In the genomic region with DNA sequence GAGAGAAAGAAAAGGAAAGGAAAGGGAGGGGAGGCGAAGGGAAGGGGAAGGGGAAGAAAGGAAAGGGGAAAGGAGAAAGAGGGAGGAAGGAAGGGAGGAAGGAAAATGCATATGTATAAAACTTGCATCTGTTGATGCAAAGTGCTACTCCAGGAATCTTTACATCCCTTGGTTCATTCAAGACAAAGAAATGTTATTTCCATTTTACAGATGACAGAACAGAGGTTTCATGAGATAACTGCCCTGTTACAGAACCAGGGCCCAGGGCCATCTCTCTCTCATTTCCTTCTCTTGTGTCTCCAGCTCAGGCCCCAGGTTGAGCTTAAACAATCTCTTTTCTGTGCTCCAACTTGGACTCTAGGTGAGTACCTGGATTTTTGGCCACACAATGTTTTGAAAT, we compare ENCODE assay signal across 34 cellular contexts. TPM values are rescaled to one million over a fixed set of nuclear protein-coding genes. Genes with fewer than 3 reads are reported as not detected.
A peak's percentile ranks its signal among the peaks of the same experiment; 100 is the strongest.
DNase-seq lines count a peak whose midpoint lies in the region; ATAC-seq and TF ChIP-seq lines count a peak whose summit lies in the region.
"Had no signal": no experiment of that assay in that cellular context is flagged by ENCODE, and none has a peak within 500 bp of the region (broad histone marks: within the 10 kb centered on the region; RNA-seq: fewer than 3 reads in every experiment).

No MANE protein-coding gene starts in this region.

- no peaks in the 10 kb centered on the region for H3K27me3 Mint-ChIP-seq in activated naive CD8-positive, alpha-beta T cell
- no peaks in the 10 kb centered on the region for H3K27me3 Mint-ChIP-seq in activated naive CD8-positive, alpha-beta T cell treated with anti-CD3 and anti-CD28 coated beads, Interleukin-2, amount 50 U/mL, for 24 hours
- no peaks in the 10 kb centered on the region for H3K27me3 Mint-ChIP-seq in T-cell
- no peaks in the 10 kb centered on the region for H3K27me3 Mint-ChIP-seq in memory B cell
- no peaks in the 10 kb centered on the region for H3K27me3 Mint-ChIP-seq in type B pancreatic cell
- H3K27me3 Mint-ChIP-seq: activated T-cell treated with anti-CD3 and anti-CD28 coated beads, Interleukin-2, amount 50 U/mL, for 24 hours had no signal

- POLR2A ChIA-PET in T-cell (lab: Charles Lee) = interaction anchor here in 1 of 2 donors (0.6 kb wide), 1 partner anchor 9 kb away, joined by 5 read pairs; no protein-coding TSS in a partner anchor

- no peak overlapping the region for H3K27ac Mint-ChIP-seq in activated naive CD8-positive, alpha-beta T cell
- H3K27ac Mint-ChIP-seq in activated naive CD8-positive, alpha-beta T cell treated with anti-CD3 and anti-CD28 coated beads, Interleukin-2, amount 50 U/mL, for 24 hours = no peak overlapping the region
- peak overlapping the region; percentile 57 to 80 for H3K27ac Mint-ChIP-seq in T-cell
- no peak overlapping the region for H3K27ac Mint-ChIP-seq in memory B cell
- no peak overlapping the region for H3K27ac Mint-ChIP-seq in type B pancreatic cell
- H3K27ac Mint-ChIP-seq: activated T-cell treated with anti-CD3 and anti-CD28 coated beads, Interleukin-2, amount 50 U/mL, for 24 hours had no signal

- CTCF ChIA-PET in T-cell (lab: Charles Lee) = no interaction called here

- H3K27ac ChIP-seq in thyroid gland = no peak overlapping the region
- H3K27ac ChIP-seq: A549, brain microvascular endothelial cell, heart right ventricle, KMS-11, parathyroid adenoma, PC-9, testis, VCaP had no signal

- H3K36me3 Mint-ChIP-seq in activated naive CD8-positive, alpha-beta T cell = no peaks in the 10 kb centered on the region
- no peaks in the 10 kb centered on the region for H3K36me3 Mint-ChIP-seq in activated naive CD8-positive, alpha-beta T cell treated with anti-CD3 and anti-CD28 coated beads, Interleukin-2, amount 50 U/mL, for 24 hours (ENCODE audit: low read depth)
- H3K36me3 Mint-ChIP-seq in T-cell (no peaks in the 10 kb centered on the region), memory B cell (no peaks in the 10 kb centered on the region), type B pancreatic cell (no peaks in the 10 kb centered on the region)

- H3K9me3 ChIP-seq in thyroid gland = no peaks in the 10 kb centered on the region
- H3K9me3 ChIP-seq: A549, heart right ventricle, SK-N-SH, testis had no signal

- H3K4me3 ChIP-seq in thyroid gland (replicated peaks in 1 of 3) = no peak overlapping the region
- H3K4me3 ChIP-seq: A549, heart right ventricle, PC-9, testis had no signal

- WGBS in thyroid gland, 2 donors = 89 to 100% methylated on average over 1 of the region's 1 CpG

- ATAC-seq in activated naive CD8-positive, alpha-beta T cell treated with anti-CD3 and anti-CD28 coated beads, Interleukin-2, amount 50 U/mL, for 24 hours = no peak
- ATAC-seq in T-cell (replicated peaks in 1 of 4) (no peak), memory B cell (ENCODE audit: low read depth) (no peak)
- ATAC-seq: A549; heart right ventricle; Right ventricle myocardium inferior; stimulated activated naive CD8-positive, alpha-beta T cell treated with anti-CD3 and anti-CD28 coated beads, Interleukin-15, Interleukin-2, amounts not matched to agents 100 U/mL and 50 U/mL, for 24 hours had no signal

- H3K4me1 ChIP-seq in thyroid gland = peaks cover 10 to 14% of the 10 kb centered on the region in 2 donors
- H3K4me1 ChIP-seq: parathyroid adenoma had no signal

- TF ChIP-seq CTCF in type B pancreatic cell (conservative IDR thresholded peaks at IDR 0.05) (no peak), thyroid gland (IDR thresholded peaks at IDR 0.05) (no peak)

- DNase-seq in activated naive CD8-positive, alpha-beta T cell treated with anti-CD3 and anti-CD28 coated beads, Interleukin-2, amount 50 U/mL, for 24 hours = no peak
- no peak for DNase-seq in T-cell
- no peak for DNase-seq in memory B cell (ENCODE audit: low spot score in 2 of 2)
- DNase-seq in type B pancreatic cell (ENCODE audit: extremely low spot score, unreplicated experiment) = no peak
- no peak for DNase-seq in MV-4-11 (lab: John Stamatoyannopoulos, UW)
- no peak for DNase-seq in thyroid gland
- DNase-seq in SKM-1 treated with dmso at 0.1 percent for 144 hours (lab: John Stamatoyannopoulos, UW; ENCODE audit: unreplicated experiment) = no peak
- DNase-seq: activated CD4-positive, alpha-beta T cell treated with anti-CD3 and anti-CD28 coated beads for 48 hours; activated naive CD4-positive, alpha-beta T cell treated with Interleukin-2 at 50 U/mL for 16 hours; activated T-cell treated with anti-CD3 and anti-CD28 coated beads, Interleukin-2, amount 50 U/mL, for 24 hours; amniotic stem cell; brain microvascular endothelial cell; cerebellar nuclear complex; DMS 273 treated with DMSO at 0.1 percent for 48 hours; foreskin melanocyte; heart right ventricle; kidney; midbrain; MM.1S; NCI-H1417; NCI-H2029; NCI-H526; PC-9; SK-N-SH; stimulated activated CD4-positive, alpha-beta T cell treated with anti-CD3 and anti-CD28 coated beads, Interleukin-1b, Interleukin-23, amount 100 ng/mL, for 48 hours; stimulated activated naive CD8-positive, alpha-beta T cell treated with anti-CD3 and anti-CD28 coated beads, Interleukin-15, Interleukin-2, amounts not matched to agents 100 U/mL and 50 U/mL, for 24 hours; T-helper 9 cell; testis had no signal

- H3K36me3 ChIP-seq in thyroid gland = no peaks in the 10 kb centered on the region
- H3K36me3 ChIP-seq: brain microvascular endothelial cell, heart right ventricle had no signal

- no peak for TF ChIP-seq POLR2A in thyroid gland (IDR thresholded peaks at IDR 0.05)

- no peaks in the 10 kb centered on the region for H3K9me3 Mint-ChIP-seq in activated naive CD8-positive, alpha-beta T cell (ENCODE audit: low read depth)
- no peaks in the 10 kb centered on the region for H3K9me3 Mint-ChIP-seq in activated naive CD8-positive, alpha-beta T cell treated with anti-CD3 and anti-CD28 coated beads, Interleukin-2, amount 50 U/mL, for 24 hours
- H3K9me3 Mint-ChIP-seq in T-cell = no peaks in the 10 kb centered on the region
- no peaks in the 10 kb centered on the region for H3K9me3 Mint-ChIP-seq in memory B cell
- no peaks in the 10 kb centered on the region for H3K9me3 Mint-ChIP-seq in type B pancreatic cell
- H3K9me3 Mint-ChIP-seq: activated T-cell treated with anti-CD3 and anti-CD28 coated beads, Interleukin-2, amount 50 U/mL, for 24 hours had no signal

- peaks cover 18% of the 10 kb centered on the region for H3K4me1 Mint-ChIP-seq in activated naive CD8-positive, alpha-beta T cell (ENCODE audit: low read depth)
- H3K4me1 Mint-ChIP-seq in activated naive CD8-positive, alpha-beta T cell treated with anti-CD3 and anti-CD28 coated beads, Interleukin-2, amount 50 U/mL, for 24 hours = peaks cover 16% of the 10 kb centered on the region
- peaks cover 14 to 18% (median 16%) of the 10 kb centered on the region in 3 donors for H3K4me1 Mint-ChIP-seq in T-cell
- H3K4me1 Mint-ChIP-seq in memory B cell = peaks cover 5% of the 10 kb centered on the region
- H3K4me1 Mint-ChIP-seq in type B pancreatic cell (ENCODE audit: unreplicated experiment) = peaks cover 12% of the 10 kb centered on the region

- no peaks in the 10 kb centered on the region for H3K27me3 ChIP-seq in thyroid gland
- H3K27me3 ChIP-seq: brain microvascular endothelial cell, heart right ventricle, testis had no signal

- intact Hi-C loops in thyroid gland (cut with DNase I) = loop anchor here (2.0 to 10.0 kb wide), 2 partner anchors 45 to 75 kb away; a partner anchor contains a TSS

- peak overlapping the region; percentile 49 for H3K4me3 Mint-ChIP-seq in activated naive CD8-positive, alpha-beta T cell
- no peak overlapping the region for H3K4me3 Mint-ChIP-seq in activated naive CD8-positive, alpha-beta T cell treated with anti-CD3 and anti-CD28 coated beads, Interleukin-2, amount 50 U/mL, for 24 hours
- H3K4me3 Mint-ChIP-seq in T-cell = peak overlapping the region; percentile 7 to 63 (median 20)
- H3K4me3 Mint-ChIP-seq in memory B cell = peak overlapping the region; percentile 61
- H3K4me3 Mint-ChIP-seq in type B pancreatic cell = peak overlapping the region; percentile 78
- H3K4me3 Mint-ChIP-seq: activated T-cell treated with anti-CD3 and anti-CD28 coated beads, Interleukin-2, amount 50 U/mL, for 24 hours had no signal

RNA-seq across cellular contexts. Expression of a gene that starts 1.8 kb away (rescaled TPM):
- total RNA-seq in T-cell = 10 to 100 TPM; 19.5 to 25.9 (median 24.2) TPM
- total RNA-seq in type B pancreatic cell (ENCODE audit: low replicate concordance) = 5.5 and 7.6 TPM in 2 replicates
- 10 to 100 TPM; 11.3 to 16.1 (median 15.9) TPM for total RNA-seq in thyroid gland

RNA-seq across cellular contexts. Expression of a gene that starts 44.8 kb away (rescaled TPM):
- 10 to 100 TPM; 40.0 to 47.0 (median 42.3) TPM for total RNA-seq in T-cell
- 30.4 and 37.2 TPM in 2 replicates for total RNA-seq in type B pancreatic cell (ENCODE audit: low replicate concordance)
- total RNA-seq in thyroid gland = 10 to 100 TPM; 35.9 to 56.0 (median 45.0) TPM

Comparison
In these comparisons a context has a peak if more than half of its experiments do, and no peak if none do; other contexts are left out.
1. H3K27ac Mint-ChIP-seq: peak in T-cell (2 of 2); none in activated naive CD8-positive, alpha-beta T cell (single experiment), activated naive CD8-positive, alpha-beta T cell treated with anti-CD3 and anti-CD28 coated beads, Interleukin-2, amount 50 U/mL, for 24 hours (single experiment), memory B cell (single experiment) and type B pancreatic cell (single experiment).